ENCODE assay signal across 25 cellular contexts in the genomic region with DNA sequence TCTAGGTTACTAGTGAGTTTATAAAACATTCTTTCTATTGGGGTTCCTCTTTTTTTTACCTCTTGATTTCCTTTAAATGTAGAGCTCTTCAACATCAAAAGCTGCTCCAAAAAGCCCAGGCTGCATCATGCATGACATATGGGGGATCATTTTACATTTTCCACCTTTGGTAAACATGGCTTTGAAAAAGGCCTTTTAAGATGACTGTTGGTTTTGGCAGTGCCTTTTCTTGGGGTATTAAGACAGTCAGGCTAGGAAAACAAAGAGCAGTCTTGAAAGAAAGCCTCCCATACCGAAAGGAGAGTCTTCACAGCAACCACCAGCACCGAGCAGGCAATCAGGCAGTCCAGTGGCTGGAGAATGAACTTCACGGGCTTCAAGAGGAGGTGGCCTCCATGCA.
"Had no signal": no experiment of that assay in that cellular context is flagged by ENCODE, and none has a peak within 500 bp of the region (broad histone marks: within the 10 kb centered on the region; RNA-seq: fewer than 3 reads in every experiment).

No MANE protein-coding gene starts in this region.

- H3K4me3 Mint-ChIP-seq: memory B cell; mesothelial cell of epicardium; naive B cell; natural killer cell treated with Interleukin-12 subunit alpha and Interleukin-12 subunit beta and Interleukin-15 and Interleukin-18, amount 100 ng/mL, for 72 hours; neural crest cell; stimulated activated naive CD8-positive, alpha-beta T cell treated with anti-CD3 and anti-CD28 coated beads, Interleukin-15, amount 100 ng/mL, for 72 hours had no signal

- H3K36me3 Mint-ChIP-seq: memory B cell; mesothelial cell of epicardium; naive B cell; natural killer cell treated with Interleukin-12 subunit alpha and Interleukin-12 subunit beta and Interleukin-15 and Interleukin-18, amount 100 ng/mL, for 72 hours had no signal

- H3K4me1 Mint-ChIP-seq: memory B cell; mesothelial cell of epicardium; naive B cell; neural crest cell; stimulated activated naive CD8-positive, alpha-beta T cell treated with anti-CD3 and anti-CD28 coated beads, Interleukin-15, amount 100 ng/mL, for 72 hours had no signal

- H3K27me3 ChIP-seq: pancreas, right lobe of liver, thyroid gland had no signal

- H3K4me3 ChIP-seq: dorsolateral prefrontal cortex, lung, mucosa of descending colon, pancreas, right lobe of liver, thyroid gland had no signal

- ATAC-seq: left lobe of liver; mucosa of descending colon; natural killer cell treated with Interleukin-12 subunit alpha and Interleukin-12 subunit beta and Interleukin-15 and Interleukin-18, amount 100 ng/mL, for 72 hours; pancreas; right lobe of liver; stimulated activated naive CD8-positive, alpha-beta T cell treated with anti-CD3 and anti-CD28 coated beads, Interleukin-15, amount 100 ng/mL, for 72 hours had no signal

- H3K27ac ChIP-seq: dorsolateral prefrontal cortex, neutrophil, pancreas, right lobe of liver, thyroid gland had no signal

- H3K4me1 ChIP-seq: pancreas, right lobe of liver, thyroid gland had no signal

- DNase-seq: dorsolateral prefrontal cortex; effector CD4-positive, alpha-beta T cell; mucosa of descending colon; naive B cell; right lobe of liver; small intestine; stimulated activated CD4-positive, alpha-beta T cell treated with anti-CD3 and anti-CD28 coated beads, Interleukin-12 subunit alpha, Interleukin-12 subunit beta, amount 100 ng/mL, for 4 hours; stimulated activated CD4-positive, alpha-beta T cell treated with anti-CD3 and anti-CD28 coated beads, Interleukin-1b, Interleukin-23, amount 100 ng/mL, for 48 hours; stimulated activated CD4-positive, alpha-beta T cell treated with anti-CD3 and anti-CD28 coated beads, Interleukin-4, amount 100 ng/mL, for 1 hour; stimulated activated CD8-positive, alpha-beta memory T cell treated with anti-CD3 and anti-CD28 coated beads, Interleukin-4, amount 100 ng/mL, for 48 hours; stimulated activated naive CD4-positive, alpha-beta T cell; stimulated activated naive CD8-positive, alpha-beta T cell treated with anti-CD3 and anti-CD28 coated beads, Interleukin-15, amount 100 ng/mL, for 72 hours; thyroid gland; trophoblast cell had no signal

- H3K9me3 Mint-ChIP-seq: memory B cell; naive B cell; natural killer cell treated with Interleukin-12 subunit alpha and Interleukin-12 subunit beta and Interleukin-15 and Interleukin-18, amount 100 ng/mL, for 72 hours; stimulated activated naive CD8-positive, alpha-beta T cell treated with anti-CD3 and anti-CD28 coated beads, Interleukin-15, amount 100 ng/mL, for 72 hours had no signal

- FAIRE-seq: colon, frontal cortex, keratinocyte, pancreas, small intestine had no signal

- H3K36me3 ChIP-seq: neutrophil, pancreas, right lobe of liver, thyroid gland had no signal

- H3K27ac Mint-ChIP-seq: memory B cell; mesothelial cell of epicardium; natural killer cell treated with Interleukin-12 subunit alpha and Interleukin-12 subunit beta and Interleukin-15 and Interleukin-18, amount 100 ng/mL, for 72 hours; stimulated activated naive CD8-positive, alpha-beta T cell treated with anti-CD3 and anti-CD28 coated beads, Interleukin-15, amount 100 ng/mL, for 72 hours had no signal
